22 cellular contexts compared by ENCODE assay signal in the genomic region with DNA sequence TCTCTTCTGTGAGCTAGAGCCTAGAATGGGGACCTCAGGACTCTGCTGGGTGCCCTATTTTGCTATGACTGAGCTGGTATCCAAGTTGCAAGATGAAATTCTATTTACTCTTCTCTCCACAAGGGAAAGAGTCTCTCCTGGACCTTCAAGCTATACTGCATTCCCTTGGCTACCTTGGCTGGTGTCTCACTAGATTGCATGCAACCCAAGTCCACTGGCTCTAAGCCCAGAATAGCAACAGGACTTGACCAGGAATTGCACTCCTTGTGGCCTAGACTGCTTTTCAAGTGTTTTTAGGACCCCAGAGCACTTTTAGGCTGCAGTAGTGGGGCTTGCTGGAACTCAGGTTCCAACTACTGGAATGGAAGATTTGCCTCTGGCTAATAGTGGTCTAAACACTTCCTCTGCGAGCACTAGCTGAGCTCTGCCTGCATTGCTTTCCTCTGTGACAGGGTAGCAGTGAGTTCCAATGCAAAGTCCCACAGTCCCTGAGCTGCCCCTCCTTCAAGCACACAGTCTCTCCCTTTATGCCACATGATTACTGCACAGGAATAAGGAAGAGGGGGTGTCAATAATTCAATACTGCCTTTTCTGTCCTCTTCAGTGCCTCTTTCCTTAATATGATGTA.
"Had no signal": no experiment of that assay in that cellular context is flagged by ENCODE, and none has a peak within 500 bp of the region (broad histone marks: within the 10 kb centered on the region; RNA-seq: fewer than 3 reads in every experiment).

No MANE protein-coding gene starts in this region.

- H3K27me3 Mint-ChIP-seq: activated naive CD8-positive, alpha-beta T cell treated with anti-CD3 and anti-CD28 coated beads, Interleukin-2, amount 50 U/mL, for 24 hours; activated T-helper 17 cell treated with anti-CD3 and anti-CD28 coated beads, Interleukin-2, amount 50 U/mL, for 72 hours had no signal

- DNase-seq: activated CD4-positive, alpha-beta T cell treated with anti-CD3 and anti-CD28 coated beads, Interleukin-2, amount 50 U/mL, for 48 hours; activated naive CD4-positive, alpha-beta T cell treated with anti-CD3 and anti-CD28 coated beads for 36 hours; activated naive CD8-positive, alpha-beta T cell treated with anti-CD3 and anti-CD28 coated beads, Interleukin-2, amount 50 U/mL, for 24 hours; cerebellar nuclear complex; dermis blood vessel endothelial cell; hippocampal formation; left ventricle myocardium inferior; mesendoderm; nephron progenitor cell; occipital lobe; right lobe of liver; stimulated activated CD4-positive, alpha-beta T cell treated with anti-CD3 and anti-CD28 coated beads, Interleukin-4, amount 100 ng/mL, for 4 hours; stimulated activated CD8-positive, alpha-beta memory T cell treated with anti-CD3 and anti-CD28 coated beads, Interleukin-4, amount 100 ng/mL, for 48 hours; stimulated activated naive CD4-positive, alpha-beta T cell treated with Interleukin-2 at 50 U/mL for 16 hours; T-helper 1 cell had no signal

- H3K27me3 ChIP-seq: right lobe of liver had no signal

- H3K4me1 Mint-ChIP-seq: activated naive CD8-positive, alpha-beta T cell treated with anti-CD3 and anti-CD28 coated beads, Interleukin-2, amount 50 U/mL, for 24 hours; activated T-helper 17 cell treated with anti-CD3 and anti-CD28 coated beads, Interleukin-2, amount 50 U/mL, for 72 hours; nephron progenitor cell had no signal

- H3K4me3 Mint-ChIP-seq: activated naive CD4-positive, alpha-beta T cell treated with anti-CD3 and anti-CD28 coated beads for 36 hours; activated naive CD8-positive, alpha-beta T cell treated with anti-CD3 and anti-CD28 coated beads, Interleukin-2, amount 50 U/mL, for 24 hours; activated T-helper 17 cell treated with anti-CD3 and anti-CD28 coated beads, Interleukin-2, amount 50 U/mL, for 72 hours; brain; nephron progenitor cell; type B pancreatic cell had no signal

- H3K36me3 Mint-ChIP-seq: brain, type B pancreatic cell had no signal

- H3K27ac ChIP-seq: epithelial cell of prostate, left ventricle myocardium inferior, prostate gland, right lobe of liver, VCaP had no signal

- H3K4me3 ChIP-seq: left ventricle myocardium inferior, prostate gland, right lobe of liver, smooth muscle cell had no signal

- ATAC-seq: activated naive CD8-positive, alpha-beta T cell treated with anti-CD3 and anti-CD28 coated beads, Interleukin-2, amount 50 U/mL, for 24 hours; activated T-helper 17 cell treated with anti-CD3 and anti-CD28 coated beads, Interleukin-2, amount 50 U/mL, for 72 hours; right lobe of liver had no signal

- H3K36me3 ChIP-seq: left ventricle myocardium inferior, prostate gland, right lobe of liver had no signal

- H3K27ac Mint-ChIP-seq: activated naive CD4-positive, alpha-beta T cell treated with anti-CD3 and anti-CD28 coated beads for 36 hours; activated naive CD8-positive, alpha-beta T cell treated with anti-CD3 and anti-CD28 coated beads, Interleukin-2, amount 50 U/mL, for 24 hours; activated T-helper 17 cell treated with anti-CD3 and anti-CD28 coated beads, Interleukin-2, amount 50 U/mL, for 72 hours; brain; nephron progenitor cell; type B pancreatic cell had no signal
